Comparison of ENCODE assay signal across 15 cellular contexts in genomic region chr15:93250212-93250611, GRCh38.
"Had no signal": no experiment of that assay in that cellular context is flagged by ENCODE, and none has a peak within 500 bp of the region (broad histone marks: within the 10 kb centered on the region; RNA-seq: fewer than 3 reads in every experiment).

No MANE protein-coding gene starts in this region.

- H3K9me3 Mint-ChIP-seq: activated naive CD4-positive, alpha-beta T cell treated with anti-CD3 and anti-CD28 coated beads, Interleukin-2, amount 10 ng/mL, durations not matched to agents 7 days and 5 days; activated T-helper 2 cell treated with anti-CD3 and anti-CD28 coated beads, Interferon-gamma antibody, Interleukin-2, Interleukin-4, amounts not matched to agents 10 μg/mL and 5 μg/mL and 100 μg/mL, durations not matched to agents 14 hours and 24 hours and 36 hours; effector memory CD8-positive, alpha-beta T cell had no signal

- H3K27ac ChIP-seq: epithelial cell of prostate, gastroesophageal sphincter, hepatocyte, prostate gland, thyroid gland, uterus had no signal

- H3K27me3 ChIP-seq: gastroesophageal sphincter, hepatocyte, thyroid gland, uterus had no signal

- DNase-seq: activated naive CD4-positive, alpha-beta T cell treated with anti-CD3 and anti-CD28 coated beads, Interleukin-2, amount 10 ng/mL, durations not matched to agents 7 days and 5 days; caudate nucleus; cortex of kidney; effector memory CD8-positive, alpha-beta T cell; midbrain; stimulated activated CD4-positive, alpha-beta T cell treated with anti-CD3 and anti-CD28 coated beads, Interleukin-15, amount 100 ng/mL, for 24 hours; stimulated activated CD4-positive, alpha-beta T cell treated with anti-CD3 and anti-CD28 coated beads, Interleukin-4, amount 100 ng/mL, for 24 hours; thyroid gland had no signal

- H3K4me3 ChIP-seq: gastroesophageal sphincter, hepatocyte, lung, prostate gland, thyroid gland, uterus had no signal

- H3K4me3 Mint-ChIP-seq: activated naive CD4-positive, alpha-beta T cell treated with anti-CD3 and anti-CD28 coated beads, Interleukin-2, amount 10 ng/mL, durations not matched to agents 7 days and 5 days; effector memory CD8-positive, alpha-beta T cell had no signal

- H3K4me1 ChIP-seq: gastroesophageal sphincter, prostate gland, thyroid gland, uterus had no signal

- H3K9me3 ChIP-seq: gastroesophageal sphincter, prostate gland, thyroid gland, uterus had no signal

- H3K36me3 Mint-ChIP-seq: activated naive CD4-positive, alpha-beta T cell treated with anti-CD3 and anti-CD28 coated beads, Interleukin-2, amount 10 ng/mL, durations not matched to agents 7 days and 5 days had no signal

- H3K36me3 ChIP-seq: gastroesophageal sphincter, prostate gland, thyroid gland, uterus had no signal

- H3K27ac Mint-ChIP-seq: activated naive CD4-positive, alpha-beta T cell treated with anti-CD3 and anti-CD28 coated beads, Interleukin-2, amount 10 ng/mL, durations not matched to agents 7 days and 5 days; activated T-helper 2 cell treated with anti-CD3 and anti-CD28 coated beads, Interferon-gamma antibody, Interleukin-2, Interleukin-4, amounts not matched to agents 10 μg/mL and 5 μg/mL and 100 μg/mL, durations not matched to agents 14 hours and 24 hours and 36 hours; effector memory CD8-positive, alpha-beta T cell had no signal

- ATAC-seq: effector memory CD8-positive, alpha-beta T cell; gastroesophageal sphincter had no signal
